Comparison of ENCODE assay signal across 25 cellular contexts in the genomic region with DNA sequence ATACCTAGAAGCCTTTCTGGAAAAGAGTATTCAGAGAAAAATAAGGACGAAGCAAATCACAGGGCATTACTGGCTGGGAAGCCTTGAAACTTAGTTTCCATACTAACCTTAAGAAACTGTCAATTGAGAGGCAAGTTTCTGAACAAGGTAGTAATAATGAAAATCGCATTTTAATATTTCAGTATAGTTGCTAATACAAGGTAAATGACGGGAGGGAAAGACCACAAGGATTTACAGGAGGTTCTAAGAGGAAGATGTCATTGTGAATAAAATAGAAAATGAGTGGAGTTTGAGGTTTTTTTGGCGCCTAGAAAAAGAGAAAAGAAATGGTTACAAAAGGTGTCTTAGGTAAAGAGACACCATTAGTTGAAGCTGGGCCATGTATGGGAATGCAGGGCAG.
"Had no signal": no experiment of that assay in that cellular context is flagged by ENCODE, and none has a peak within 500 bp of the region (broad histone marks: within the 10 kb centered on the region; RNA-seq: fewer than 3 reads in every experiment).

No MANE protein-coding gene starts in this region.

- H3K9me3 ChIP-seq: MG63, SK-N-SH had no signal

- H3K36me3 ChIP-seq: MG63 had no signal

- DNase-seq: IMR-90, Karpas-422, KG1, MG63, NCI-H1092, NCI-H1105 treated with DMSO at 0.1 percent for 48 hours, NCI-H1417 treated with DMSO at 0.1 percent for 48 hours, NCI-H146, NCI-H1694 treated with DMSO at 0.1 percent for 48 hours, NCI-H2029, NCI-H2081 treated with DMSO at 0.1 percent for 48 hours, NCI-H2171, NCI-H226, NCI-H446, NCI-H510A, NCI-H524 treated with DMSO at 0.1 percent for 48 hours, NCI-H69, NCI-H774, PC-3, SHP77, SW 1271 had no signal

- H3K4me3 ChIP-seq: MG63 had no signal

- H3K27ac ChIP-seq: RWPE1 had no signal

- H3K4me2 ChIP-seq: SK-N-SH had no signal

- H3K27me3 ChIP-seq: MG63 had no signal

- H3K9ac ChIP-seq: SK-N-SH had no signal

- ATAC-seq: HepG2, Panc1, PC-3 had no signal
